23 cellular contexts compared by ENCODE assay signal in genomic region chr17:74123866-74124265, GRCh38.
DNase-seq lines count a peak whose midpoint lies in the region; ATAC-seq and TF ChIP-seq lines count a peak whose summit lies in the region.
"Had no signal": no experiment of that assay in that cellular context is flagged by ENCODE, and none has a peak within 500 bp of the region (broad histone marks: within the 10 kb centered on the region; RNA-seq: fewer than 3 reads in every experiment).

No MANE protein-coding gene starts in this region.

- no peaks in the 10 kb centered on the region for H3K4me1 ChIP-seq in endodermal cell (ENCODE audit: control insufficient read depth, insufficient read depth, low read length)
- H3K4me1 ChIP-seq: Peyer's patch had no signal

- WGBS in endodermal cell (ENCODE audit: insufficient coverage in 1 of 2, insufficient read length in 1 of 2), 2 experiments, result 91 to 92% methylated on average over 9 of the region's 9 CpGs

- POLR2A ChIA-PET in T-cell (lab: Charles Lee), result no interaction called here

- peak overlapping the region; percentile 59 for H3K27ac Mint-ChIP-seq in endodermal cell
- peak overlapping the region; percentile 55 for H3K27ac Mint-ChIP-seq in nephron progenitor cell
- no peak overlapping the region for H3K27ac Mint-ChIP-seq in T-cell
- H3K27ac Mint-ChIP-seq: CD4-positive, alpha-beta memory T cell had no signal

- H3K27me3 Mint-ChIP-seq in endodermal cell (ENCODE audit: insufficient read depth), result no peaks in the 10 kb centered on the region
- H3K27me3 Mint-ChIP-seq in nephron progenitor cell (ENCODE audit: low read depth, poor library complexity), result peaks cover 17% of the 10 kb centered on the region
- peaks cover 46% of the 10 kb centered on the region in 2 donors for H3K27me3 Mint-ChIP-seq in T-cell

- H3K9me3 ChIP-seq in endodermal cell (ENCODE audit: control insufficient read depth, low read length), result peaks cover 9% of the 10 kb centered on the region
- H3K9me3 ChIP-seq: BLaER1, Peyer's patch, SJCRH30 had no signal

- H3K9ac ChIP-seq in endodermal cell (ENCODE audit: extremely low read depth, low read length, poor library complexity, severe bottlenecking), result no peak overlapping the region
- H3K9ac ChIP-seq: BLaER1 had no signal

- peaks cover 19% of the 10 kb centered on the region for H3K4me1 Mint-ChIP-seq in endodermal cell
- H3K4me1 Mint-ChIP-seq in nephron progenitor cell, result peaks cover 53% of the 10 kb centered on the region
- no peaks in the 10 kb centered on the region for H3K4me1 Mint-ChIP-seq in T-cell
- H3K4me1 Mint-ChIP-seq: CD4-positive, alpha-beta memory T cell had no signal

- H3K4me3 Mint-ChIP-seq in endodermal cell (no peak overlapping the region), nephron progenitor cell (peak overlapping the region; percentile 4), T-cell (no peak overlapping the region)
- H3K4me3 Mint-ChIP-seq: CD4-positive, alpha-beta memory T cell had no signal

- ATAC-seq in T-cell (replicated peaks in 1 of 4), result no peak

- DNase-seq in DMS53 (lab: John Stamatoyannopoulos, UW) (peak; percentile 33), DMS53 treated with DMSO at 0.1 percent for 48 hours (lab: John Stamatoyannopoulos, UW; ENCODE audit: unreplicated experiment) (no peak), endodermal cell (no peak), nephron progenitor cell (no peak), NCI-H774 (lab: John Stamatoyannopoulos, UW) (no peak), NCI-H2107 treated with DMSO at 0.1 percent for 48 hours (lab: John Stamatoyannopoulos, UW; ENCODE audit: unreplicated experiment) (no peak), LoVo (ENCODE audit: low spot score) (no peak), T-cell (no peak)
- DNase-seq: ACHN; Calu3; CD4-positive, alpha-beta memory T cell; EL; GF-D8; MM.1S; NCI-H1092 treated with DMSO at 0.1 percent for 48 hours; NCI-H1436 treated with DMSO at 0.1 percent for 48 hours; NCI-H1930; NCI-H345; NCI-H524 had no signal

- CTCF ChIA-PET in T-cell (lab: Charles Lee), result interaction anchor here in 1 of 2 donors (0.7 kb wide), 1 partner anchor 226 kb away, joined by 4 read pairs; no protein-coding TSS in a partner anchor

- no peaks in the 10 kb centered on the region for H3K36me3 Mint-ChIP-seq in endodermal cell (ENCODE audit: low read depth)
- H3K36me3 Mint-ChIP-seq in nephron progenitor cell (ENCODE audit: low read depth), result peaks cover 5% of the 10 kb centered on the region
- H3K36me3 Mint-ChIP-seq in T-cell, result no peaks in the 10 kb centered on the region

- no peak overlapping the region for H3K27ac ChIP-seq in endodermal cell (ENCODE audit: low read depth, low read length)
- H3K27ac ChIP-seq: 22Rv1, BLaER1, Peyer's patch, SJCRH30 had no signal

- peaks cover 12% of the 10 kb centered on the region for H3K9me3 Mint-ChIP-seq in endodermal cell
- H3K9me3 Mint-ChIP-seq in nephron progenitor cell, result peaks cover 12% of the 10 kb centered on the region
- H3K9me3 Mint-ChIP-seq in T-cell, result no peaks in the 10 kb centered on the region

- H3K4me3 ChIP-seq in endodermal cell (ENCODE audit: low read length), result no peak overlapping the region
- H3K4me3 ChIP-seq: BLaER1, Peyer's patch, SJCRH30 had no signal

- H3K36me3 ChIP-seq in endodermal cell (ENCODE audit: control insufficient read depth, insufficient read depth, low read length), result no peaks in the 10 kb centered on the region
- H3K36me3 ChIP-seq: BLaER1, Peyer's patch, SJCRH30 had no signal

- H3K27me3 ChIP-seq in endodermal cell (ENCODE audit: control insufficient read depth, insufficient read depth, low read length, poor library complexity, severe bottlenecking), result no peaks in the 10 kb centered on the region
- H3K27me3 ChIP-seq: BLaER1, Peyer's patch had no signal

- TF ChIP-seq CTCF in endodermal cell (conservative IDR thresholded peaks at IDR 0.05) (no peak), nephron progenitor cell (IDR thresholded peaks at IDR 0.05) (no peak)

Comparison
In these comparisons a context has a peak if more than half of its experiments do, and no peak if none do; other contexts are left out.
1. H3K27ac Mint-ChIP-seq: peak in endodermal cell (single experiment) and nephron progenitor cell (single experiment); none in T-cell (0 of 2).